ENCODE assay signal across 9 cellular contexts in genomic region chr1:147072371-147073061, GRCh38.
DNase-seq lines count a peak whose midpoint lies in the region; ATAC-seq, FAIRE-seq and TF ChIP-seq lines count a peak whose summit lies in the region.
"Had no signal": no experiment of that assay in that cellular context is flagged by ENCODE, and none has a peak within 500 bp of the region (broad histone marks: within the 10 kb centered on the region; RNA-seq: fewer than 3 reads in every experiment).

No MANE protein-coding gene starts in this region.

- H3K4me1 ChIP-seq in effector memory CD4-positive, alpha-beta T cell (ENCODE audit: control insufficient read depth, insufficient read depth, low read length, poor library complexity, severe bottlenecking): no peaks in the 10 kb centered on the region
- H3K4me1 ChIP-seq in thyroid gland: peaks cover 0 to 6% of the 10 kb centered on the region in 2 donors

- CTCF ChIA-PET in AG04449 (lab: Yijun Ruan, JAX): no interaction called here

- DNase-seq in AG04449 (ENCODE audit: low read depth, low spot score) (no peak), M059J (ENCODE audit: low read depth) (peak; percentile 7), naive B cell (peak; percentile 32), thyroid gland (no peak), GM12891 (ENCODE audit: insufficient read length, low spot score) (no peak), SKM-1 (lab: John Stamatoyannopoulos, UW; ENCODE audit: unreplicated experiment) (no peak), NCI-H1105 treated with DMSO at 0.1 percent for 48 hours (lab: John Stamatoyannopoulos, UW) (no peak)
- DNase-seq in effector memory CD4-positive, alpha-beta T cell: no peak

- H3K36me3 ChIP-seq in effector memory CD4-positive, alpha-beta T cell (ENCODE audit: control insufficient read depth, insufficient read depth, low read length): no peaks in the 10 kb centered on the region
- H3K36me3 ChIP-seq in thyroid gland: no peaks in the 10 kb centered on the region

- peak overlapping the region; percentile 72 to 94 (median 86) for H3K4me3 Mint-ChIP-seq in naive B cell

- peaks cover 0 to 12% (median 4%) of the 10 kb centered on the region in 7 donors for H3K9me3 Mint-ChIP-seq in naive B cell

- TF ChIP-seq POLR2A in thyroid gland (IDR thresholded peaks at IDR 0.05): no peak
- TF ChIP-seq POLR2A in GM12891 (IDR thresholded peaks at IDR 0.05; ENCODE audit: low read depth, low read length): no peak

- intact Hi-C loops in thyroid gland (cut with DNase I): no loop called here

- H3K4me3 ChIP-seq in AG04449 (ENCODE audit: low read depth, low read length) (peak overlapping the region; percentile 30), thyroid gland (replicated peaks in 1 of 3) (no peak overlapping the region)
- peak overlapping the region; percentile 39 for H3K4me3 ChIP-seq in effector memory CD4-positive, alpha-beta T cell (ENCODE audit: insufficient read depth, low read depth, low read length, poor library complexity, severe bottlenecking)

- WGBS in thyroid gland, 2 donors: 6 to 7% methylated on average over 36 to 38 of the region's 40 CpGs

- no peak overlapping the region for H3K27ac ChIP-seq in effector memory CD4-positive, alpha-beta T cell (ENCODE audit: insufficient read depth, low read length, poor library complexity, severe bottlenecking)
- H3K27ac ChIP-seq in thyroid gland: no peak overlapping the region

- FAIRE-seq in GM12891 (lab: Jason Lieb, UNC): no peak
- FAIRE-seq: G401.6 had no signal

- H3K36me3 Mint-ChIP-seq in naive B cell: peaks cover 0 to 8% of the 10 kb centered on the region in 2 donors

- TF ChIP-seq CTCF in AG04449 (IDR thresholded peaks at IDR 0.05; ENCODE audit: insufficient read depth, low read length, missing control alignments) (no peak), thyroid gland (IDR thresholded peaks at IDR 0.05) (no peak)

- no peaks in the 10 kb centered on the region for H3K9me3 ChIP-seq in effector memory CD4-positive, alpha-beta T cell (ENCODE audit: control insufficient read depth, low read length)
- no peaks in the 10 kb centered on the region for H3K9me3 ChIP-seq in thyroid gland

- peak; percentile 83 to 86 for ATAC-seq in naive B cell (ENCODE audit: low read depth in 2 of 2)

- peaks cover 0 to 60% (median 21%) of the 10 kb centered on the region in 3 donors for H3K27me3 Mint-ChIP-seq in naive B cell

- peaks cover 17 to 25% (median 23%) of the 10 kb centered on the region in 3 donors for H3K4me1 Mint-ChIP-seq in naive B cell

- H3K27ac Mint-ChIP-seq in naive B cell: peak overlapping the region in 5 of 6 donors; percentile 74 to 94 (median 81)

- peaks cover 4% of the 10 kb centered on the region for H3K27me3 ChIP-seq in effector memory CD4-positive, alpha-beta T cell (replicated peaks; ENCODE audit: control insufficient read depth, insufficient read depth, low read length, poor library complexity, severe bottlenecking)
- H3K27me3 ChIP-seq in thyroid gland: peaks cover 4% of the 10 kb centered on the region

- POLR2A ChIA-PET in AG04449 (lab: Yijun Ruan, JAX): interaction anchor here (1.5 kb wide), 1 partner anchor 12 kb away, joined by 3 read pairs; no protein-coding TSS in a partner anchor

TF ChIP-seq in GM12891, 5 proteins besides CTCF, POLR2A, EP300 and RAD21:
- TF ChIP-seq POU2F2 (IDR thresholded peaks at IDR 0.05; ENCODE audit: low read depth, low read length): no peak
- no peak for TF ChIP-seq POLR2AphosphoS5 (IDR thresholded peaks at IDR 0.05; ENCODE audit: low read depth, low read length)
- no peak for TF ChIP-seq SPI1 (IDR thresholded peaks at IDR 0.05; ENCODE audit: low read depth, low read length)
- TF ChIP-seq TAF1 (IDR thresholded peaks at IDR 0.05; ENCODE audit: low read depth, low read length): no peak
- no peak for TF ChIP-seq PAX5 (IDR thresholded peaks at IDR 0.05; ENCODE audit: insufficient read depth, low read length, severe bottlenecking)

Comparison
In these comparisons a context has a peak if more than half of its experiments do, and no peak if none do; other contexts are left out.
1. DNase-seq: peak in M059J (single experiment) and naive B cell (single experiment); none in AG04449 (single experiment), effector memory CD4-positive, alpha-beta T cell (0 of 3), thyroid gland (0 of 2), GM12891 (single experiment), SKM-1 (single experiment) and NCI-H1105 treated with DMSO at 0.1 percent for 48 hours (single experiment).
2. H3K4me3 ChIP-seq: peak in AG04449 (single experiment) and effector memory CD4-positive, alpha-beta T cell (single experiment); none in thyroid gland (0 of 3).